1 cellular context compared by ENCODE assay signal in the genomic region with DNA sequence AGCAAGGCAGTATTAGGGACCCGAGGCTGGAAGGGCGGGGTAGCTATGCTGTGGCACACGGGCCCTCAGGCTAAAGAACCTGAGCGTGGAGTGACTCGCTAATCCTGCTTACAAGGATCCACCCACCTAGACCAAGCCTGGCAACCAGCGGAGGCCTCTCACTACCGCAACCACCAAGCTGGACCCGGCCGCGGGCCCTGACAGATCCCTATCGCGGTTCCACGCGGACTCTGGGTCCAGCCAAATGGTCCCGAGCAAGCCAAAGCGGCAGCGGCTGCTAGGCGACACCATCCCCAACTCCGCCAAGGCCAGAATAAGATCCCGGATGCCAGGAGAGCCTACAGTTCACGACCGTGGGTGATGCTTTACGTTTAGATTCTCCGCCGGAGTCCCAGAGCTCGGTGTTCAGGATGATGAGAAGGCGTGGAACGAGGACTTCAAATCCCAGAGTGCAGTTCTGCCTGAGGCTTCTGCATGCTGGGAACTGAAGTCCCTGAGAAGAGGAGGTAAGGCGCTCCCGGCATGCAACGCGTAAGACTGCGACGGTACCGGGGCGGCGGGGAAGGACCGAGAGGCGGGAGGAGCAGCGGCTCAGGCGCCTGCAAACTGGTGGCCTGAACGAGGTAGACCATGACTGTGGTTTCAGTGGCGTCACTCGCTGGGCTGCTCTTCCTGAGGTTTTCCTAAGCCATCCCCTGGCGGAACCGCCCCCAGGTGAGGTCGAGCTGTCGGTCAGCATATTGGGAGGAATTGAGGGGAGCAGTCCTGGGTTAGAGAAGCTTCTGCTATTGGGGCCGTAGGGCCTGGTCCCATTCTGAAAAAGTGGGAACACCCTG.
A peak's percentile ranks its signal among the peaks of the same experiment; 100 is the strongest.
TF ChIP-seq lines count a peak whose summit lies in the region.

A gene with protein sequence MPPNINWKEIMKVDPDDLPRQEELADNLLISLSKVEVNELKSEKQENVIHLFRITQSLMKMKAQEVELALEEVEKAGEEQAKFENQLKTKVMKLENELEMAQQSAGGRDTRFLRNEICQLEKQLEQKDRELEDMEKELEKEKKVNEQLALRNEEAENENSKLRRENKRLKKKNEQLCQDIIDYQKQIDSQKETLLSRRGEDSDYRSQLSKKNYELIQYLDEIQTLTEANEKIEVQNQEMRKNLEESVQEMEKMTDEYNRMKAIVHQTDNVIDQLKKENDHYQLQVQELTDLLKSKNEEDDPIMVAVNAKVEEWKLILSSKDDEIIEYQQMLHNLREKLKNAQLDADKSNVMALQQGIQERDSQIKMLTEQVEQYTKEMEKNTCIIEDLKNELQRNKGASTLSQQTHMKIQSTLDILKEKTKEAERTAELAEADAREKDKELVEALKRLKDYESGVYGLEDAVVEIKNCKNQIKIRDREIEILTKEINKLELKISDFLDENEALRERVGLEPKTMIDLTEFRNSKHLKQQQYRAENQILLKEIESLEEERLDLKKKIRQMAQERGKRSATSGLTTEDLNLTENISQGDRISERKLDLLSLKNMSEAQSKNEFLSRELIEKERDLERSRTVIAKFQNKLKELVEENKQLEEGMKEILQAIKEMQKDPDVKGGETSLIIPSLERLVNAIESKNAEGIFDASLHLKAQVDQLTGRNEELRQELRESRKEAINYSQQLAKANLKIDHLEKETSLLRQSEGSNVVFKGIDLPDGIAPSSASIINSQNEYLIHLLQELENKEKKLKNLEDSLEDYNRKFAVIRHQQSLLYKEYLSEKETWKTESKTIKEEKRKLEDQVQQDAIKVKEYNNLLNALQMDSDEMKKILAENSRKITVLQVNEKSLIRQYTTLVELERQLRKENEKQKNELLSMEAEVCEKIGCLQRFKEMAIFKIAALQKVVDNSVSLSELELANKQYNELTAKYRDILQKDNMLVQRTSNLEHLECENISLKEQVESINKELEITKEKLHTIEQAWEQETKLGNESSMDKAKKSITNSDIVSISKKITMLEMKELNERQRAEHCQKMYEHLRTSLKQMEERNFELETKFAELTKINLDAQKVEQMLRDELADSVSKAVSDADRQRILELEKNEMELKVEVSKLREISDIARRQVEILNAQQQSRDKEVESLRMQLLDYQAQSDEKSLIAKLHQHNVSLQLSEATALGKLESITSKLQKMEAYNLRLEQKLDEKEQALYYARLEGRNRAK (N-terminal part only) (minus strand): TSS at position 315 of the 836 bp plus-strand sequence. CDS start 781 bp downstream, outside the sequence.
A gene (plus strand): TSS at position 534 of the 836 bp plus-strand sequence. CDS start 6,009 bp downstream, outside the sequence.

TF ChIP-seq in K562, 482 proteins besides CTCF, POLR2A, EP300 and RAD21 (continued from another document):
- TF ChIP-seq, protein P1, sequence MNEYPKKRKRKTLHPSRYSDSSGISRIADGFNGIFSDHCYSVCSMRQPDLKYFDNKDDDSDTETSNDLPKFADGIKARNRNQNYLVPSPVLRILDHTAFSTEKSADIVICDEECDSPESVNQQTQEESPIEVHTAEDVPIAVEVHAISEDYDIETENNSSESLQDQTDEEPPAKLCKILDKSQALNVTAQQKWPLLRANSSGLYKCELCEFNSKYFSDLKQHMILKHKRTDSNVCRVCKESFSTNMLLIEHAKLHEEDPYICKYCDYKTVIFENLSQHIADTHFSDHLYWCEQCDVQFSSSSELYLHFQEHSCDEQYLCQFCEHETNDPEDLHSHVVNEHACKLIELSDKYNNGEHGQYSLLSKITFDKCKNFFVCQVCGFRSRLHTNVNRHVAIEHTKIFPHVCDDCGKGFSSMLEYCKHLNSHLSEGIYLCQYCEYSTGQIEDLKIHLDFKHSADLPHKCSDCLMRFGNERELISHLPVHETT (CRISPR knock-in tag; conservative IDR thresholded peaks at IDR 0.05 in 1 of 2, IDR thresholded peaks at IDR 0.05 in 1 of 2) = peak in 1 of 2 experiments; percentile 94; a peak in 2 of 4 replicates
- TF ChIP-seq TBP (optimal IDR thresholded peaks at IDR 0.05; ENCODE audit: low read depth, low read length) (peak; percentile 68), BRD9 (IDR thresholded peaks at IDR 0.05; ENCODE audit: low read depth, partially characterized antibody) (no peak), NR2C2 (CRISPR knock-in tag; IDR thresholded peaks at IDR 0.05) (no peak; the same call in 1 of the 2 replicates), NR2C2 (tag; IDR thresholded peaks at IDR 0.05) (peak; percentile 89), ZFX (CRISPR knock-in tag; IDR thresholded peaks at IDR 0.05) (peak; percentile 92), KDM1A (IDR thresholded peaks at IDR 0.05) (peak in 1 of 2 experiments; percentile 36; a peak in 1 of 4 replicates), ZNF766 (CRISPR knock-in tag; conservative IDR thresholded peaks at IDR 0.05) (peak; percentile 95), ZFP30 (CRISPR knock-in tag; IDR thresholded peaks at IDR 0.05; ENCODE audit: borderline replicate concordance) (no peak), NR2C1 (IDR thresholded peaks at IDR 0.05) (no peak), NR2C1 (tag; IDR thresholded peaks at IDR 0.05) (peak; percentile 86), KLF6 (CRISPR knock-in tag; IDR thresholded peaks at IDR 0.05; ENCODE audit: borderline replicate concordance) (peak; percentile 25; the same call in 1 of the 2 replicates), ZNF134 (CRISPR knock-in tag; conservative IDR thresholded peaks at IDR 0.05) (peak; percentile 59; the same call in 1 of the 2 replicates), TEAD1 (CRISPR knock-in tag; IDR thresholded peaks at IDR 0.05) (peak; percentile 68 to 80), EGR1 (conservative IDR thresholded peaks at IDR 0.05) (peak; percentile 78)
- TF ChIP-seq, protein P2, sequence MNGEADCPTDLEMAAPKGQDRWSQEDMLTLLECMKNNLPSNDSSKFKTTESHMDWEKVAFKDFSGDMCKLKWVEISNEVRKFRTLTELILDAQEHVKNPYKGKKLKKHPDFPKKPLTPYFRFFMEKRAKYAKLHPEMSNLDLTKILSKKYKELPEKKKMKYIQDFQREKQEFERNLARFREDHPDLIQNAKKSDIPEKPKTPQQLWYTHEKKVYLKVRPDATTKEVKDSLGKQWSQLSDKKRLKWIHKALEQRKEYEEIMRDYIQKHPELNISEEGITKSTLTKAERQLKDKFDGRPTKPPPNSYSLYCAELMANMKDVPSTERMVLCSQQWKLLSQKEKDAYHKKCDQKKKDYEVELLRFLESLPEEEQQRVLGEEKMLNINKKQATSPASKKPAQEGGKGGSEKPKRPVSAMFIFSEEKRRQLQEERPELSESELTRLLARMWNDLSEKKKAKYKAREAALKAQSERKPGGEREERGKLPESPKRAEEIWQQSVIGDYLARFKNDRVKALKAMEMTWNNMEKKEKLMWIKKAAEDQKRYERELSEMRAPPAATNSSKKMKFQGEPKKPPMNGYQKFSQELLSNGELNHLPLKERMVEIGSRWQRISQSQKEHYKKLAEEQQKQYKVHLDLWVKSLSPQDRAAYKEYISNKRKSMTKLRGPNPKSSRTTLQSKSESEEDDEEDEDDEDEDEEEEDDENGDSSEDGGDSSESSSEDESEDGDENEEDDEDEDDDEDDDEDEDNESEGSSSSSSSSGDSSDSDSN (IDR thresholded peaks at IDR 0.05; ENCODE audit: borderline replicate concordance in 1 of 2, low read depth in 2 of 2, low read length in 2 of 2) = peak; percentile 57 to 60; a peak in 1 of 4 replicates
- TF ChIP-seq, protein P3, sequence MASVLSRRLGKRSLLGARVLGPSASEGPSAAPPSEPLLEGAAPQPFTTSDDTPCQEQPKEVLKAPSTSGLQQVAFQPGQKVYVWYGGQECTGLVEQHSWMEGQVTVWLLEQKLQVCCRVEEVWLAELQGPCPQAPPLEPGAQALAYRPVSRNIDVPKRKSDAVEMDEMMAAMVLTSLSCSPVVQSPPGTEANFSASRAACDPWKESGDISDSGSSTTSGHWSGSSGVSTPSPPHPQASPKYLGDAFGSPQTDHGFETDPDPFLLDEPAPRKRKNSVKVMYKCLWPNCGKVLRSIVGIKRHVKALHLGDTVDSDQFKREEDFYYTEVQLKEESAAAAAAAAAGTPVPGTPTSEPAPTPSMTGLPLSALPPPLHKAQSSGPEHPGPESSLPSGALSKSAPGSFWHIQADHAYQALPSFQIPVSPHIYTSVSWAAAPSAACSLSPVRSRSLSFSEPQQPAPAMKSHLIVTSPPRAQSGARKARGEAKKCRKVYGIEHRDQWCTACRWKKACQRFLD (CRISPR knock-in tag; IDR thresholded peaks at IDR 0.05) = peak; percentile 78; the same call in 1 of the 2 replicates
